ENCODE assay signal across 18 cellular contexts in the genomic region with DNA sequence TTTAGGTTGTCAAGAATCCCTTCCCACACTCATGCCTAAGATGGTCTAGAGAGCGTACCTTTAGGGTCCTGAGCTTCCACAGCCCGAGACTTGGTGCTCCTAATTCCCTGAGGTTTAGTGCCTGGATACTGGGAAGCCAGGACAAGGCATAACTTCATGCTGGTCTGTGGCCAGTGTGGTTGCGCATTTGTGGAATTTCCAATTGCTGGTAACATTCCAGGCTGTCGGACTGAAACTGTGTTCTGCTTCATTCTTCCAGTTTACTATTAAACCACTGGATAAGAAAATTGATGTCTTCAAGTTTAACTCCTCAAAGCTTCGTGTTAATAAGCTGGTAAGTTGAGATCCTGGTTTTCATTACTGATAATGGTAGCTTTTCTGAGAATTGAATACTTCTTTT. TPM values are rescaled to one million over a fixed set of nuclear protein-coding genes. Genes with fewer than 3 reads are reported as not detected.
"Had no signal": no experiment of that assay in that cellular context is flagged by ENCODE, and none has a peak within 500 bp of the region (broad histone marks: within the 10 kb centered on the region; RNA-seq: fewer than 3 reads in every experiment).

No MANE protein-coding gene starts in this region.

- H3K4me1 ChIP-seq: breast epithelium, lower lobe of right lung had no signal

- H3K9me3 ChIP-seq: breast epithelium, lower lobe of right lung, neutrophil, tibial artery had no signal

- H3K27ac ChIP-seq: breast epithelium, lower lobe of right lung, neutrophil, tibial artery, VCaP had no signal

- H3K27me3 ChIP-seq: breast epithelium, neutrophil, tibial artery had no signal

- H3K36me3 ChIP-seq: breast epithelium had no signal

- H3K4me3 ChIP-seq: breast epithelium, lower lobe of right lung, tibial artery had no signal

- DNase-seq: activated CD4-positive, alpha-beta T cell treated with anti-CD3 and anti-CD28 coated beads, Interleukin-2, amount 50 U/mL, for 4 hours; activated CD4-positive, CD25-positive, alpha-beta regulatory T cell treated with anti-CD3 and anti-CD28 coated beads, Interleukin-2, amount 50 U/mL, for 72 hours; activated naive CD4-positive, alpha-beta T cell; activated naive CD8-positive, alpha-beta T cell treated with anti-CD3 and anti-CD28 coated beads for 36 hours; amygdala; cortex of kidney; lower lobe of right lung; retina; stimulated activated CD4-positive, alpha-beta T cell treated with anti-CD3 and anti-CD28 coated beads, Interleukin-2, amount 100 ng/mL, for 24 hours; stimulated activated naive CD8-positive, alpha-beta T cell treated with anti-CD3 and anti-CD28 coated beads, Interleukin-15, Interleukin-2, amounts not matched to agents 100 U/mL and 50 U/mL, for 24 hours; substantia nigra; T1000; tibial artery had no signal

- ATAC-seq: lower lobe of right lung; natural killer cell treated with Interleukin-12 subunit alpha and Interleukin-12 subunit beta and Interleukin-15 and Interleukin-18, amount 100 ng/mL, for 72 hours; stimulated activated naive CD8-positive, alpha-beta T cell treated with anti-CD3 and anti-CD28 coated beads, Interleukin-15, Interleukin-2, amounts not matched to agents 100 U/mL and 50 U/mL, for 24 hours had no signal

RNA-seq across cellular contexts. Expression of gene CABP7, which starts 55.1 kb away (rescaled TPM):
- total RNA-seq: breast epithelium, lower lobe of right lung, mesothelial cell of epicardium had no signal
